In genomic region chr4:173696011-173696410, GRCh38 we compare ENCODE assay signal across 17 cellular contexts.
A peak's percentile ranks its signal among the peaks of the same experiment; 100 is the strongest.
DNase-seq lines count a peak whose midpoint lies in the region; ATAC-seq and TF ChIP-seq lines count a peak whose summit lies in the region.
"Had no signal": no experiment of that assay in that cellular context is flagged by ENCODE, and none has a peak within 500 bp of the region (broad histone marks: within the 10 kb centered on the region; RNA-seq: fewer than 3 reads in every experiment).

No MANE protein-coding gene starts in this region.

- TF ChIP-seq POLR2A in heart left ventricle (IDR thresholded peaks at IDR 0.05), result no peak
- no peak for TF ChIP-seq POLR2A in body of pancreas (IDR thresholded peaks at IDR 0.05)

- no peaks in the 10 kb centered on the region for H3K9me3 ChIP-seq in heart left ventricle
- H3K9me3 ChIP-seq in body of pancreas, result no peaks in the 10 kb centered on the region
- H3K9me3 ChIP-seq: A549 had no signal

- H3K4me1 ChIP-seq in heart left ventricle (peaks cover 0 to 7% (median 0%) of the 10 kb centered on the region in 12 donors), body of pancreas (peaks cover 44% of the 10 kb centered on the region)
- H3K4me1 ChIP-seq: A549 had no signal

- no peak for ATAC-seq in heart left ventricle
- ATAC-seq in left ventricle myocardium superior, result no peak
- ATAC-seq in body of pancreas, result peak; percentile 86
- peak; percentile 56 for ATAC-seq in left lobe of liver
- ATAC-seq: A549 had no signal

- H3K27ac ChIP-seq in heart left ventricle (peak overlapping the region in 8 of 12 donors; percentile 2 to 93 (median 78)), body of pancreas (peak overlapping the region; percentile 23 to 75 (median 54))
- H3K27ac ChIP-seq: 22Rv1, A549, C4-2B had no signal

- H3K4me1 Mint-ChIP-seq in progenitor cell of endocrine pancreas (ENCODE audit: low read depth), result peaks cover 18% of the 10 kb centered on the region
- H3K4me1 Mint-ChIP-seq: CD4-positive, alpha-beta memory T cell had no signal

- H3K27ac Mint-ChIP-seq in progenitor cell of endocrine pancreas, result no peak overlapping the region
- H3K27ac Mint-ChIP-seq: CD4-positive, alpha-beta memory T cell; H9 had no signal

- no peaks in the 10 kb centered on the region for H3K36me3 Mint-ChIP-seq in progenitor cell of endocrine pancreas (ENCODE audit: insufficient read depth)
- H3K36me3 Mint-ChIP-seq: CD4-positive, alpha-beta memory T cell had no signal

- H3K27me3 ChIP-seq in heart left ventricle (no peaks in the 10 kb centered on the region), body of pancreas (no peaks in the 10 kb centered on the region)

- DNase-seq in heart left ventricle, result no peak
- no peak for DNase-seq in left ventricle myocardium superior
- DNase-seq in body of pancreas, result peak in 1 of 4 donors; percentile 41
- no peak for DNase-seq in left lobe of liver (ENCODE audit: low spot score)
- no peak for DNase-seq in progenitor cell of endocrine pancreas (ENCODE audit: low spot score, unreplicated experiment)
- no peak for DNase-seq in NCI-H128 (lab: John Stamatoyannopoulos, UW; ENCODE audit: unreplicated experiment)
- no peak for DNase-seq in NCI-H2029 (lab: John Stamatoyannopoulos, UW)
- DNase-seq in GM20000 (ENCODE audit: low spot score), result no peak
- DNase-seq: AML-193; CD4-positive, alpha-beta memory T cell; DMS153; DMS79; GDM1; H9 had no signal

- 54 to 71% (median 57%) methylated on average over 5 of the region's 5 CpGs for WGBS in heart left ventricle, 4 donors
- WGBS in body of pancreas, 2 donors, result 12 to 20% methylated on average over 5 of the region's 5 CpGs

- peak overlapping the region; percentile 6 for H3K4me3 Mint-ChIP-seq in progenitor cell of endocrine pancreas (ENCODE audit: low read depth)
- H3K4me3 Mint-ChIP-seq: CD4-positive, alpha-beta memory T cell; H9 had no signal

- no peak overlapping the region for H3K4me3 ChIP-seq in heart left ventricle
- no peak overlapping the region for H3K4me3 ChIP-seq in body of pancreas
- H3K4me3 ChIP-seq: A549 had no signal

- H3K36me3 ChIP-seq in heart left ventricle (no peaks in the 10 kb centered on the region), body of pancreas (replicated peaks in 1 of 2; ENCODE audit: insufficient read depth in 1 of 2, low read depth in 2 of 2) (no peaks in the 10 kb centered on the region)

- H3K27me3 Mint-ChIP-seq in progenitor cell of endocrine pancreas, result no peaks in the 10 kb centered on the region
- H3K27me3 Mint-ChIP-seq: CD4-positive, alpha-beta memory T cell had no signal

- TF ChIP-seq CTCF in heart left ventricle (IDR thresholded peaks at IDR 0.05) (no peak), body of pancreas (IDR thresholded peaks at IDR 0.05) (no peak), progenitor cell of endocrine pancreas (IDR thresholded peaks at IDR 0.05; ENCODE audit: unreplicated experiment) (no peak), GM20000 (IDR thresholded peaks at IDR 0.05; ENCODE audit: extremely low read depth, missing control alignments) (no peak)

- H3K9me3 Mint-ChIP-seq in progenitor cell of endocrine pancreas (ENCODE audit: low read depth), result peaks cover 4% of the 10 kb centered on the region
- H3K9me3 Mint-ChIP-seq: CD4-positive, alpha-beta memory T cell; H9 had no signal

- intact Hi-C loops in heart left ventricle (cut with DNase I), result loop anchor here in 5 of 10 donors (5.0 kb wide), 4 partner anchors 41 to 164 kb away; partner anchors contain the start of gene HAND2 (in 2 of the 5)
- intact Hi-C loops in left ventricle myocardium superior (cut with micrococcal nuclease), result no loop called here
- intact Hi-C loops in body of pancreas (cut with DNase I), result no loop called here

Comparison
In these comparisons a context has a peak if more than half of its experiments do, and no peak if none do; other contexts are left out.
1. ATAC-seq: peak in body of pancreas (single experiment) and left lobe of liver (single experiment); none in heart left ventricle (0 of 4) and left ventricle myocardium superior (single experiment).